Comparison of ENCODE assay signal across 1 cellular context in the genomic region with DNA sequence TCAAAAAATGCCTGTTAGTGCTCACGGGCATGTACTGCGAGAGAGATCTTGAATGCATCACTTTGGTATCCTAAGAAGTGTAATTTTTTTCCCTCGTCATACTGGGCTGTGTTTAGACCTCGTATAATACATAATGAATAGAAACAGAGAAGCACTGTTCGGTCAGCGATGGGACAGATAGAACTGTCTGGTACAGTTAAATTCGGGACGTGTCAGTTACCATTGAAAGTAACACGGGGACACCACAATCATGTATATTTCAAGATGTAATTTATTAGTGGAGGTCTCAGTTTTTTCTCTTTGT.
TF ChIP-seq lines count a peak whose summit lies in the region.

No MANE protein-coding gene starts in this region.

TF ChIP-seq in HepG2, 621 proteins besides CTCF, POLR2A, EP300 and RAD21:
- TF ChIP-seq FIP1L1 (IDR thresholded peaks at IDR 0.05; ENCODE audit: borderline replicate concordance, insufficient read depth, low read depth, low read length) (no peak), CREB1 (IDR thresholded peaks at IDR 0.05) (0 out of 2 replicates have a peak, but pooled peaks have one; percentile 26), CREB1 (CRISPR knock-in tag; IDR thresholded peaks at IDR 0.05) (no peak), KDM5A (IDR thresholded peaks at IDR 0.05; ENCODE audit: borderline replicate concordance, low read length) (0 out of 2 replicates have a peak, but pooled peaks have one; percentile 2), ZNF672 (CRISPR knock-in tag; IDR thresholded peaks at IDR 0.05) (no peak)
- TF ChIP-seq, protein P1, sequence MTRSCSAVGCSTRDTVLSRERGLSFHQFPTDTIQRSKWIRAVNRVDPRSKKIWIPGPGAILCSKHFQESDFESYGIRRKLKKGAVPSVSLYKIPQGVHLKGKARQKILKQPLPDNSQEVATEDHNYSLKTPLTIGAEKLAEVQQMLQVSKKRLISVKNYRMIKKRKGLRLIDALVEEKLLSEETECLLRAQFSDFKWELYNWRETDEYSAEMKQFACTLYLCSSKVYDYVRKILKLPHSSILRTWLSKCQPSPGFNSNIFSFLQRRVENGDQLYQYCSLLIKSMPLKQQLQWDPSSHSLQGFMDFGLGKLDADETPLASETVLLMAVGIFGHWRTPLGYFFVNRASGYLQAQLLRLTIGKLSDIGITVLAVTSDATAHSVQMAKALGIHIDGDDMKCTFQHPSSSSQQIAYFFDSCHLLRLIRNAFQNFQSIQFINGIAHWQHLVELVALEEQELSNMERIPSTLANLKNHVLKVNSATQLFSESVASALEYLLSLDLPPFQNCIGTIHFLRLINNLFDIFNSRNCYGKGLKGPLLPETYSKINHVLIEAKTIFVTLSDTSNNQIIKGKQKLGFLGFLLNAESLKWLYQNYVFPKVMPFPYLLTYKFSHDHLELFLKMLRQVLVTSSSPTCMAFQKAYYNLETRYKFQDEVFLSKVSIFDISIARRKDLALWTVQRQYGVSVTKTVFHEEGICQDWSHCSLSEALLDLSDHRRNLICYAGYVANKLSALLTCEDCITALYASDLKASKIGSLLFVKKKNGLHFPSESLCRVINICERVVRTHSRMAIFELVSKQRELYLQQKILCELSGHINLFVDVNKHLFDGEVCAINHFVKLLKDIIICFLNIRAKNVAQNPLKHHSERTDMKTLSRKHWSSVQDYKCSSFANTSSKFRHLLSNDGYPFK (CRISPR knock-in tag; IDR thresholded peaks at IDR 0.05; ENCODE audit: borderline replicate concordance), result no peak
